22 cellular contexts compared by ENCODE assay signal in the genomic region with DNA sequence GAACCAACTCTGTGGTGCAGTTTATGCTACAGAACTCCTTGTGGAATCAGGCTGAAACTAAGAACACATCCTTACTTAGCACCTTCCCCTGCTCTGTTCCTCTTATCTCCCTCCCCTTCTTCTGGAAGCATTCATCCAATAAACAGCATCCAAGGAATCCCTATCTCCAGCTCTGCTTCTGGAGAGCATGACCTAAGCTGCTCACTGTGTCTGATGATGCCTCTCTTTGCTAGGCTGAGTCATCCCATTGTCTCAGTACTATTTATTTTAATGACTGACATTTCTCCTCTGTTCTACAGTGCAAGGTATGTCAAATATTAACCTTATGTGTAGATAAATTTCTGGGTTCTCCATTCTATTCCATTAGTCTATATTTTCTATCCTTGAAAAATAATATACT.
"Had no signal": no experiment of that assay in that cellular context is flagged by ENCODE, and none has a peak within 500 bp of the region (broad histone marks: within the 10 kb centered on the region; RNA-seq: fewer than 3 reads in every experiment).

No MANE protein-coding gene starts in this region.

- H3K4me2 ChIP-seq: smooth muscle cell had no signal

- ATAC-seq: activated CD8-positive, alpha-beta memory T cell treated with anti-CD3 and anti-CD28 coated beads, Interleukin-2, amount 10 ng/mL, durations not matched to agents 7 days and 5 days; activated naive CD4-positive, alpha-beta T cell treated with anti-CD3 and anti-CD28 coated beads, Interleukin-2, amount 50 U/mL, for 72 hours; gastroesophageal sphincter; lower lobe of right lung; sciatic nerve; stimulated activated memory B cell treated with anti-CD40 and anti-IgM and Interleukin-4, amounts not matched to agents 10 μg/mL and 1 μg/mL and 100 μg/mL, for 72 hours had no signal

- H3K27ac Mint-ChIP-seq: activated CD4-positive, alpha-beta memory T cell treated with anti-CD3 and anti-CD28 coated beads, Interleukin-2, amount 10 ng/mL, durations not matched to agents 7 days and 5 days; activated CD8-positive, alpha-beta memory T cell treated with anti-CD3 and anti-CD28 coated beads, Interleukin-2, amount 10 ng/mL, durations not matched to agents 7 days and 5 days; activated naive CD4-positive, alpha-beta T cell treated with anti-CD3 and anti-CD28 coated beads, Interleukin-2, amount 50 U/mL, for 72 hours; naive B cell; stimulated activated memory B cell treated with anti-CD40 and anti-IgM and Interleukin-4, amounts not matched to agents 10 μg/mL and 1 μg/mL and 100 μg/mL, for 72 hours had no signal

- H3K36me3 ChIP-seq: brain microvascular endothelial cell, gastroesophageal sphincter, heart left ventricle, lower lobe of right lung, stomach, suprapubic skin, tibial nerve had no signal

- H3K9me3 ChIP-seq: gastroesophageal sphincter, heart left ventricle, lower lobe of right lung, stomach, suprapubic skin, tibial nerve had no signal

- H3K4me3 ChIP-seq: gastroesophageal sphincter, heart left ventricle, lower lobe of right lung, smooth muscle cell, stomach, suprapubic skin, tibial nerve had no signal

- H3K36me3 Mint-ChIP-seq: activated CD8-positive, alpha-beta memory T cell treated with anti-CD3 and anti-CD28 coated beads, Interleukin-2, amount 10 ng/mL, durations not matched to agents 7 days and 5 days; naive B cell; stimulated activated memory B cell treated with anti-CD40 and anti-IgM and Interleukin-4, amounts not matched to agents 10 μg/mL and 1 μg/mL and 100 μg/mL, for 72 hours had no signal

- H3K4me1 ChIP-seq: gastroesophageal sphincter, lower lobe of right lung, stomach, suprapubic skin, tibial nerve had no signal

- H3K9me3 Mint-ChIP-seq: activated CD4-positive, alpha-beta memory T cell treated with anti-CD3 and anti-CD28 coated beads, Interleukin-2, amount 10 ng/mL, durations not matched to agents 7 days and 5 days; activated naive CD4-positive, alpha-beta T cell treated with anti-CD3 and anti-CD28 coated beads, Interleukin-2, amount 50 U/mL, for 72 hours; stimulated activated memory B cell treated with anti-CD40 and anti-IgM and Interleukin-4, amounts not matched to agents 10 μg/mL and 1 μg/mL and 100 μg/mL, for 72 hours had no signal

- H3K4me1 Mint-ChIP-seq: activated CD4-positive, alpha-beta memory T cell treated with anti-CD3 and anti-CD28 coated beads, Interleukin-2, amount 10 ng/mL, durations not matched to agents 7 days and 5 days; activated CD8-positive, alpha-beta memory T cell treated with anti-CD3 and anti-CD28 coated beads, Interleukin-2, amount 10 ng/mL, durations not matched to agents 7 days and 5 days; naive B cell; stimulated activated memory B cell treated with anti-CD40 and anti-IgM and Interleukin-4, amounts not matched to agents 10 μg/mL and 1 μg/mL and 100 μg/mL, for 72 hours had no signal

- H3K27ac ChIP-seq: brain microvascular endothelial cell, gastroesophageal sphincter, heart left ventricle, lower lobe of right lung, stomach, suprapubic skin, tibial nerve had no signal

- H3K27me3 ChIP-seq: brain microvascular endothelial cell, gastroesophageal sphincter, heart left ventricle, stomach, suprapubic skin, tibial nerve had no signal

- H3K4me3 Mint-ChIP-seq: activated CD4-positive, alpha-beta memory T cell treated with anti-CD3 and anti-CD28 coated beads, Interleukin-2, amount 10 ng/mL, durations not matched to agents 7 days and 5 days; activated CD8-positive, alpha-beta memory T cell treated with anti-CD3 and anti-CD28 coated beads, Interleukin-2, amount 10 ng/mL, durations not matched to agents 7 days and 5 days; naive B cell; neural crest cell; stimulated activated memory B cell treated with anti-CD40 and anti-IgM and Interleukin-4, amounts not matched to agents 10 μg/mL and 1 μg/mL and 100 μg/mL, for 72 hours had no signal

- DNase-seq: activated CD4-positive, alpha-beta memory T cell treated with anti-CD3 and anti-CD28 coated beads, Interleukin-2, amount 10 ng/mL, durations not matched to agents 7 days and 5 days; activated CD4-positive, alpha-beta T cell treated with anti-CD3 and anti-CD28 coated beads for 48 hours; activated CD8-positive, alpha-beta memory T cell treated with anti-CD3 and anti-CD28 coated beads, Interleukin-2, amount 10 ng/mL, durations not matched to agents 7 days and 5 days; aorta; brain microvascular endothelial cell; central memory CD4-positive, alpha-beta T cell; effector memory CD4-positive, alpha-beta T cell; heart left ventricle; islet precursor cell; lower lobe of right lung; naive B cell; occipital lobe; stimulated activated CD4-positive, alpha-beta T cell treated with anti-CD3 and anti-CD28 coated beads, Interleukin-15, amount 100 ng/mL, for 24 hours; stomach had no signal

- H3K27me3 Mint-ChIP-seq: activated CD4-positive, alpha-beta memory T cell treated with anti-CD3 and anti-CD28 coated beads, Interleukin-2, amount 10 ng/mL, durations not matched to agents 7 days and 5 days; activated CD8-positive, alpha-beta memory T cell treated with anti-CD3 and anti-CD28 coated beads, Interleukin-2, amount 10 ng/mL, durations not matched to agents 7 days and 5 days; stimulated activated memory B cell treated with anti-CD40 and anti-IgM and Interleukin-4, amounts not matched to agents 10 μg/mL and 1 μg/mL and 100 μg/mL, for 72 hours had no signal
